Comparison of ENCODE assay signal across 21 cellular contexts in genomic region chr16:2860826-2861567, GRCh38. TPM values are rescaled to one million over a fixed set of nuclear protein-coding genes. Genes with fewer than 3 reads are reported as not detected.
A peak's percentile ranks its signal among the peaks of the same experiment; 100 is the strongest.
DNase-seq lines count a peak whose midpoint lies in the region; ATAC-seq, FAIRE-seq and TF ChIP-seq lines count a peak whose summit lies in the region.
"Had no signal": no experiment of that assay in that cellular context is flagged by ENCODE, and none has a peak within 500 bp of the region (broad histone marks: within the 10 kb centered on the region; RNA-seq: fewer than 3 reads in every experiment).

No MANE protein-coding gene starts in this region.

- H4K20me1 ChIP-seq in SK-N-SH (ENCODE audit: insufficient read depth) (no peaks in the 10 kb centered on the region), GM12878 (ENCODE audit: control insufficient read depth, insufficient read depth) (no peaks in the 10 kb centered on the region), neural progenitor cell (ENCODE audit: low read depth) (no peaks in the 10 kb centered on the region)

- ATAC-seq in SK-N-SH treated with all-trans-retinoic acid at 6 μM for 48 hours: no peak
- no peak for ATAC-seq in GM12878
- ATAC-seq: esophagus mucosa; naive thymus-derived CD8-positive, alpha-beta T cell; Right ventricle myocardium inferior; T-helper 17 cell had no signal

- TF ChIP-seq RAD21 in SK-N-SH (IDR thresholded peaks at IDR 0.05; ENCODE audit: low read length) (no peak), GM12878 (IDR thresholded peaks at IDR 0.05; ENCODE audit: insufficient read depth, low read depth, low read length) (no peak)

- H3F3A ChIP-seq in SK-N-SH (replicated peaks; ENCODE audit: insufficient read depth) (no peaks in the 10 kb centered on the region), neural progenitor cell (ENCODE audit: low read depth) (no peaks in the 10 kb centered on the region)

- peaks cover 2% of the 10 kb centered on the region for H3K4me1 Mint-ChIP-seq in neural progenitor cell

- no peak overlapping the region for H3K9ac ChIP-seq in SK-N-SH
- no peak overlapping the region for H3K9ac ChIP-seq in GM12878 (ENCODE audit: control insufficient read depth, insufficient read depth, low read length)
- no peak overlapping the region for H3K9ac ChIP-seq in neural progenitor cell

- H3K27ac ChIP-seq in SK-N-SH (ENCODE audit: low read depth in 2 of 2, low read length in 1 of 2) (no peak overlapping the region), GM12878 (ENCODE audit: control insufficient read depth, insufficient read depth) (no peak overlapping the region), neural progenitor cell (no peak overlapping the region)
- H3K27ac ChIP-seq: adrenal gland, colonic mucosa had no signal

- intact Hi-C loops in GM12878 (cut with micrococcal nuclease; ENCODE audit: unreplicated experiment): loop anchor here (10.0 kb wide), 1 partner anchor 136 kb away; the partner anchor contains the start of gene PRSS27

- peaks cover 31% of the 10 kb centered on the region for H3K27me3 Mint-ChIP-seq in neural progenitor cell (ENCODE audit: insufficient read depth, low read depth)

- H3K79me2 ChIP-seq in SK-N-SH (ENCODE audit: insufficient read depth) (no peaks in the 10 kb centered on the region), GM12878 (ENCODE audit: control insufficient read depth, insufficient read depth, low read length) (no peaks in the 10 kb centered on the region), neural progenitor cell (ENCODE audit: low read depth) (no peaks in the 10 kb centered on the region)

- in situ Hi-C loops in GM12878 (cut with MboI): no loop called here

- H2AFZ ChIP-seq in SK-N-SH (ENCODE audit: low read depth): no peak overlapping the region
- H2AFZ ChIP-seq in GM12878 (ENCODE audit: control insufficient read depth, low read depth, low read length): no peak overlapping the region
- no peak overlapping the region for H2AFZ ChIP-seq in neural progenitor cell (replicated peaks)

- FAIRE-seq in GM12878 (lab: Jason Lieb, UNC): no peak
- FAIRE-seq: A204.1, G401.6 had no signal

- H3K4me2 ChIP-seq in SK-N-SH (no peak overlapping the region), GM12878 (ENCODE audit: control insufficient read depth, insufficient read depth) (no peak overlapping the region), neural progenitor cell (no peak overlapping the region)

- no TSS peak for BruUV-seq in GM12878 (replicated peaks; lab: Mats Ljungman, UMichigan)

- POLR2A ChIA-PET in SK-N-SH (lab: Yijun Ruan, JAX): interaction anchor here (0.6 kb wide), 1 partner anchor 121 kb away, joined by 3 read pairs; no protein-coding TSS in a partner anchor
- POLR2A ChIA-PET in GM12878 (lab: Charles Lee): interaction anchor here (0.6 kb wide), 1 partner anchor 60 kb away, joined by 3 read pairs; no protein-coding TSS in a partner anchor

- H3K27me3 ChIP-seq in SK-N-SH (ENCODE audit: insufficient read depth) (no peaks in the 10 kb centered on the region; the same call in 1 of the 2 replicates), GM12878 (replicated peaks in 1 of 2; ENCODE audit: control insufficient read depth in 2 of 2, insufficient read depth in 2 of 2, low read length in 1 of 2) (no peaks in the 10 kb centered on the region; a peak in 2 of 4 replicates), neural progenitor cell (peaks cover 78% of the 10 kb centered on the region)

- no peaks in the 10 kb centered on the region for H3K9me3 Mint-ChIP-seq in neural progenitor cell

- no peak for TF ChIP-seq POLR2A in GM12878 (IDR thresholded peaks at IDR 0.05; ENCODE audit: low read depth, low read length)

- no peaks in the 10 kb centered on the region for H3K9me2 ChIP-seq in SK-N-SH

- no peak overlapping the region for H3K4me3 ChIP-seq in SK-N-SH (ENCODE audit: low read depth in 2 of 2, low read length in 1 of 2)
- no peak overlapping the region for H3K4me3 ChIP-seq in GM12878
- H3K4me3 ChIP-seq in neural progenitor cell: no peak overlapping the region
- H3K4me3 ChIP-seq: adrenal gland, colonic mucosa had no signal

- TF ChIP-seq EP300 in SK-N-SH (IDR thresholded peaks at IDR 0.05; ENCODE audit: borderline replicate concordance in 1 of 2, low read depth in 1 of 2, low read length in 1 of 2): no peak
- no peak for TF ChIP-seq EP300 in GM12878 (IDR thresholded peaks at IDR 0.05; ENCODE audit: borderline replicate concordance in 1 of 2, control insufficient read depth in 1 of 2, low read depth in 2 of 2, low read length in 2 of 2)

- WGBS in SK-N-SH (ENCODE audit: low lambda C conversion rate): 72% methylated on average over 7 of the region's 8 CpGs
- 77% methylated on average over 8 of the region's 8 CpGs for WGBS in GM12878 (ENCODE audit: insufficient coverage, insufficient replicate concordance, low lambda C conversion rate, missing lambda C conversion rate)

- RAD21 ChIA-PET in GM12878 (lab: Charles Lee; ENCODE audit: unreplicated experiment): no interaction called here

- H3K36me3 ChIP-seq in SK-N-SH (replicated peaks in 1 of 2; ENCODE audit: control insufficient read depth in 1 of 2, insufficient read depth in 2 of 2, low read length in 1 of 2) (no peaks in the 10 kb centered on the region), GM12878 (ENCODE audit: control insufficient read depth in 2 of 2, insufficient read depth in 2 of 2, low read length in 1 of 2) (no peaks in the 10 kb centered on the region), neural progenitor cell (no peaks in the 10 kb centered on the region)
- H3K36me3 ChIP-seq: adrenal gland, colonic mucosa had no signal

- CTCF ChIA-PET in SK-N-SH (lab: Yijun Ruan, JAX) (interaction anchor here (0.6 to 2.2 kb wide), 5 partner anchors 9 to 188 kb away, joined by 3 to 16 read pairs (median 3); no protein-coding TSS in a partner anchor), GM12878 (lab: Yijun Ruan, JAX) (interaction anchor here (0.7 kb wide), 2 partner anchors 22 to 80 kb away, joined by 3 read pairs; partner anchors contain the start of gene FLYWCH2)

- no peaks in the 10 kb centered on the region; a peak in 1 of 4 replicates for H3K4me1 ChIP-seq in SK-N-SH (ENCODE audit: control insufficient read depth in 1 of 2, insufficient read depth in 2 of 2, low read depth in 1 of 2, low read length in 1 of 2)
- H3K4me1 ChIP-seq in GM12878 (ENCODE audit: control insufficient read depth, insufficient read depth, low read length): no peaks in the 10 kb centered on the region
- H3K4me1 ChIP-seq in neural progenitor cell: no peaks in the 10 kb centered on the region
- H3K4me1 ChIP-seq: adrenal gland, colonic mucosa had no signal

- TF ChIP-seq CTCF in SK-N-SH (IDR thresholded peaks at IDR 0.05) (no peak), GM12878 (IDR thresholded peaks at IDR 0.05 in 2 of 3, conservative IDR thresholded peaks at IDR 0.05 in 1 of 3; ENCODE audit: control insufficient read depth in 2 of 3, extremely low read depth in 1 of 3, insufficient read depth in 1 of 3, low read depth in 3 of 3, low read length in 3 of 3) (no peak), neural progenitor cell (IDR thresholded peaks at IDR 0.05) (no peak)

- H3K9me3 ChIP-seq in SK-N-SH: no peaks in the 10 kb centered on the region
- no peaks in the 10 kb centered on the region for H3K9me3 ChIP-seq in GM12878 (replicated peaks; ENCODE audit: control insufficient read depth, insufficient read depth, low read length)
- H3K9me3 ChIP-seq in neural progenitor cell (ENCODE audit: low read depth): no peaks in the 10 kb centered on the region
- H3K9me3 ChIP-seq: adrenal gland, colonic mucosa had no signal

- no peak for DNase-seq in SK-N-SH
- peak; percentile 1 for DNase-seq in NCI-H446 treated with DMSO at 0.1 percent for 48 hours (lab: John Stamatoyannopoulos, UW)
- no peak for DNase-seq in GM12878 (ENCODE audit: low read depth, low spot score)
- DNase-seq in neural progenitor cell (ENCODE audit: low spot score): peak; percentile 54
- no peak for DNase-seq in NCI-H128 (lab: John Stamatoyannopoulos, UW; ENCODE audit: unreplicated experiment)
- no peak for DNase-seq in NCI-H748 treated with DMSO at 0.1 percent for 48 hours (lab: John Stamatoyannopoulos, UW)
- DNase-seq in MV-4-11 (lab: John Stamatoyannopoulos, UW): no peak
- DNase-seq: activated CD4-positive, alpha-beta T cell treated with anti-CD3 and anti-CD28 coated beads, Interleukin-2, amount 10 ng/mL, durations not matched to agents 24 days and 14 days; activated T-cell treated with anti-CD3 and anti-CD28 coated beads, Interleukin-2, amount 50 U/mL, for 48 hours; adrenal gland; colonic mucosa; naive thymus-derived CD8-positive, alpha-beta T cell; NCI-H69; substantia nigra; T-helper 17 cell had no signal

- no peak overlapping the region for H3K4me3 Mint-ChIP-seq in neural progenitor cell
- H3K4me3 Mint-ChIP-seq: activated CD4-positive, alpha-beta T cell treated with anti-CD3 and anti-CD28 coated beads, Interleukin-2, amount 10 ng/mL, durations not matched to agents 24 days and 14 days; CD4-positive, alpha-beta memory T cell; naive thymus-derived CD8-positive, alpha-beta T cell; T-helper 17 cell had no signal

- no peak overlapping the region for H3K27ac Mint-ChIP-seq in neural progenitor cell
- H3K27ac Mint-ChIP-seq: activated CD4-positive, alpha-beta T cell treated with anti-CD3 and anti-CD28 coated beads, Interleukin-2, amount 10 ng/mL, durations not matched to agents 24 days and 14 days; T-helper 17 cell had no signal

- SMC1A ChIA-PET in GM12878 (lab: Charles Lee; ENCODE audit: uncharacterized antibody, unreplicated experiment): no interaction called here

- H3K36me3 Mint-ChIP-seq in neural progenitor cell: no peaks in the 10 kb centered on the region

RNA-seq across cellular contexts. Expression of gene PRSS22, which starts 3.0 kb away (rescaled TPM):
- not detected in 2 replicates for polyA plus RNA-seq in SK-N-SH (2012; rRNA removed)
- not detected in 2 replicates for polyA plus RNA-seq in SK-N-SH (2012; cell fraction: cytosol; rRNA removed)
- polyA plus RNA-seq in SK-N-SH (2012; cell fraction: nucleus; rRNA removed): 0.18 and 0.26 TPM in 2 replicates
- total RNA-seq in GM12878 (2013; cell fraction: nucleolus; rRNA removed): not detected in 2 replicates
- not detected in 2 replicates for total RNA-seq in GM12878 (2014; rRNA removed)
- total RNA-seq in GM12878 (2014; rRNA removed; fragmentation: Illumina TruSeq; extraction: Trizol): not detected in 2 replicates
- total RNA-seq in GM12878 (2021): not detected in 2 replicates
- not detected for polyA plus RNA-seq in GM12878 (2011; ENCODE audit: low read depth)
- polyA plus RNA-seq in GM12878 (2011; rRNA removed): not detected in 2 replicates
- polyA plus RNA-seq in GM12878 (2011; cell fraction: cytosol; rRNA removed): not detected in 2 replicates
- polyA plus RNA-seq in GM12878 (2011; cell fraction: nucleus; rRNA removed): not detected in 2 replicates
- polyA plus RNA-seq in GM12878 (2012): not detected in 2 replicates
- polyA plus RNA-seq in GM12878 (2014; fragmentation: Illumina TruSeq; extraction: Trizol): not detected in 2 replicates
- polyA plus RNA-seq in GM12878 (2014; fragmentation: Nextera tagmentation; extraction: Ambion mirVana): not detected
- polyA plus RNA-seq in GM12878 (2014; rRNA removed): not detected in 2 replicates
- polyA plus RNA-seq in GM12878 (2016; fragmentation: Nextera tagmentation; extraction: Ambion mirVana): not detected
- polyA minus RNA-seq in GM12878 (2011; rRNA and poly(A)+ RNA removed): not detected in 2 replicates
- polyA minus RNA-seq in GM12878 (2011; cell fraction: cytosol; rRNA and poly(A)+ RNA removed): not detected in 2 replicates
- not detected in 2 replicates for polyA minus RNA-seq in GM12878 (2011; cell fraction: nucleus; rRNA and poly(A)+ RNA removed)
- total RNA-seq in neural progenitor cell (ENCODE audit: low replicate concordance): not detected in 2 replicates
- total RNA-seq: activated CD4-positive, alpha-beta T cell treated with anti-CD3 and anti-CD28 coated beads, Interleukin-2, amount 10 ng/mL, durations not matched to agents 24 days and 14 days; naive thymus-derived CD8-positive, alpha-beta T cell; Right ventricle myocardium inferior had no signal
- polyA plus RNA-seq: naive thymus-derived CD8-positive, alpha-beta T cell had no signal

RNA-seq across cellular contexts. Expression of gene FLYWCH2, which starts 22.0 kb away (rescaled TPM):
- polyA plus RNA-seq in SK-N-SH (2012; rRNA removed) (56.4 and 64.8 TPM in 2 replicates), GM12878 (2011; rRNA removed) (3.0 and 6.2 TPM in 2 replicates), GM12878 (2014; fragmentation: Illumina TruSeq; extraction: Trizol) (3.5 and 4.3 TPM in 2 replicates), GM12878 (2014; fragmentation: Nextera tagmentation; extraction: Ambion mirVana) (1 to 10 TPM in 1 of 2 experiments, under 1 TPM in 1; 0.27 to 1.8 TPM), GM12878 (2014; rRNA removed) (29.2 and 51.0 TPM in 2 replicates), GM12878 (2016; fragmentation: Nextera tagmentation; extraction: Ambion mirVana) (10 to 100 TPM; 29.5 to 30.2 TPM)
- polyA plus RNA-seq in SK-N-SH (2012; cell fraction: cytosol; rRNA removed): 26.4 and 44.3 TPM in 2 replicates
- polyA plus RNA-seq in SK-N-SH (2012; cell fraction: nucleus; rRNA removed): 29.4 and 41.7 TPM in 2 replicates
- total RNA-seq in GM12878 (2013; cell fraction: nucleolus; rRNA removed): 10.5 and 11.0 TPM in 2 replicates
- total RNA-seq in GM12878 (2014; rRNA removed) (39.9 and 43.1 TPM in 2 replicates), GM12878 (2014; rRNA removed; fragmentation: Illumina TruSeq; extraction: Trizol) (9.1 and 11.7 TPM in 2 replicates), GM12878 (2021) (23.8 and 25.3 TPM in 2 replicates), neural progenitor cell (ENCODE audit: low replicate concordance) (15.8 and 46.5 TPM in 2 replicates)
- 4.3 TPM for polyA plus RNA-seq in GM12878 (2011; ENCODE audit: low read depth)
- 11.6 and 18.8 TPM in 2 replicates for polyA plus RNA-seq in GM12878 (2011; cell fraction: cytosol; rRNA removed)
- 11.1 and 12.1 TPM in 2 replicates for polyA plus RNA-seq in GM12878 (2011; cell fraction: nucleus; rRNA removed)
- polyA plus RNA-seq in GM12878 (2012): 14.4 and 14.6 TPM in 2 replicates
- polyA minus RNA-seq in GM12878 (2011; rRNA and poly(A)+ RNA removed): 1.2 and 4.6 TPM in 2 replicates
- 5.0 and 9.8 TPM in 2 replicates for polyA minus RNA-seq in GM12878 (2011; cell fraction: cytosol; rRNA and poly(A)+ RNA removed)
- 2.4 and 3.5 TPM in 2 replicates for polyA minus RNA-seq in GM12878 (2011; cell fraction: nucleus; rRNA and poly(A)+ RNA removed)

RNA-seq across cellular contexts. Expression of gene ZG16B, which starts 30.9 kb away (rescaled TPM):
- polyA plus RNA-seq in SK-N-SH (2012; rRNA removed): 0.26 and 0.47 TPM in 2 replicates
- 0.24 and 0.46 TPM in 2 replicates for polyA plus RNA-seq in SK-N-SH (2012; cell fraction: cytosol; rRNA removed)
- 0.29 and 0.49 TPM in 2 replicates for polyA plus RNA-seq in SK-N-SH (2012; cell fraction: nucleus; rRNA removed)
- total RNA-seq in GM12878 (2013; cell fraction: nucleolus; rRNA removed): 3.9 and 5.5 TPM in 2 replicates
- 6.8 and 10.0 TPM in 2 replicates for total RNA-seq in GM12878 (2014; rRNA removed)
- total RNA-seq in GM12878 (2014; rRNA removed; fragmentation: Illumina TruSeq; extraction: Trizol): 5.4 and 6.1 TPM in 2 replicates
- 5.4 and 7.5 TPM in 2 replicates for total RNA-seq in GM12878 (2021)
- 9.6 TPM for polyA plus RNA-seq in GM12878 (2011; ENCODE audit: low read depth)
- 1.2 and 2.3 TPM in 2 replicates for polyA plus RNA-seq in GM12878 (2011; rRNA removed)
- 2.3 and 2.4 TPM in 2 replicates for polyA plus RNA-seq in GM12878 (2011; cell fraction: cytosol; rRNA removed)
- polyA plus RNA-seq in GM12878 (2011; cell fraction: nucleus; rRNA removed): 0.56 and 2.3 TPM in 2 replicates
- 9.5 and 9.9 TPM in 2 replicates for polyA plus RNA-seq in GM12878 (2012)
- polyA plus RNA-seq in GM12878 (2014; fragmentation: Illumina TruSeq; extraction: Trizol): 5.6 and 8.2 TPM in 2 replicates
- 1 to 10 TPM in 1 of 2 experiments, under 1 TPM in 1; 1.00 to 3.7 TPM for polyA plus RNA-seq in GM12878 (2014; fragmentation: Nextera tagmentation; extraction: Ambion mirVana)
- 9.6 and 11.6 TPM in 2 replicates for polyA plus RNA-seq in GM12878 (2014; rRNA removed)
- 1 to 10 TPM; 8.2 to 8.6 TPM for polyA plus RNA-seq in GM12878 (2016; fragmentation: Nextera tagmentation; extraction: Ambion mirVana)
- 0.52 and 1.3 TPM in 2 replicates for polyA minus RNA-seq in GM12878 (2011; rRNA and poly(A)+ RNA removed)
- polyA minus RNA-seq in GM12878 (2011; cell fraction: cytosol; rRNA and poly(A)+ RNA removed): not detected in 2 replicates
- 0.60 and 0.77 TPM in 2 replicates for polyA minus RNA-seq in GM12878 (2011; cell fraction: nucleus; rRNA and poly(A)+ RNA removed)
- total RNA-seq in neural progenitor cell (ENCODE audit: low replicate concordance): not detected in 2 replicates
- total RNA-seq: CD4-positive, alpha-beta memory T cell; naive thymus-derived CD8-positive, alpha-beta T cell; T-helper 17 cell had no signal
- polyA plus RNA-seq: naive thymus-derived CD8-positive, alpha-beta T cell had no signal

RNA-seq across cellular contexts. Expression of gene PRSS21, which starts 44.0 kb away (rescaled TPM):
- polyA plus RNA-seq in SK-N-SH (2012; rRNA removed) (not detected in 2 replicates), GM12878 (2011; rRNA removed) (not detected in 2 replicates), GM12878 (2014; fragmentation: Illumina TruSeq; extraction: Trizol) (27.2 and 34.7 TPM in 2 replicates), GM12878 (2014; fragmentation: Nextera tagmentation; extraction: Ambion mirVana) (10 to 100 TPM in 1 of 2 experiments, 1 to 10 TPM in 1; 5.3 to 18.4 TPM), GM12878 (2014; rRNA removed) (45.1 and 52.2 TPM in 2 replicates), GM12878 (2016; fragmentation: Nextera tagmentation; extraction: Ambion mirVana) (10 to 100 TPM; 67.0 to 73.4 TPM)
- not detected in 2 replicates for polyA plus RNA-seq in SK-N-SH (2012; cell fraction: cytosol; rRNA removed)
- polyA plus RNA-seq in SK-N-SH (2012; cell fraction: nucleus; rRNA removed): not detected in 2 replicates
- total RNA-seq in GM12878 (2013; cell fraction: nucleolus; rRNA removed): not detected in 2 replicates
- total RNA-seq in GM12878 (2014; rRNA removed) (34.3 and 40.1 TPM in 2 replicates), GM12878 (2014; rRNA removed; fragmentation: Illumina TruSeq; extraction: Trizol) (23.3 and 23.6 TPM in 2 replicates), GM12878 (2021) (49.8 and 58.3 TPM in 2 replicates), neural progenitor cell (ENCODE audit: low replicate concordance) (not detected in 2 replicates)
- 23.8 TPM for polyA plus RNA-seq in GM12878 (2011; ENCODE audit: low read depth)
- polyA plus RNA-seq in GM12878 (2011; cell fraction: cytosol; rRNA removed): not detected in 2 replicates
- polyA plus RNA-seq in GM12878 (2011; cell fraction: nucleus; rRNA removed): 0.15 TPM in 1 of 2 replicates, not detected in the other
- polyA plus RNA-seq in GM12878 (2012): 38.3 and 40.9 TPM in 2 replicates
- not detected in 2 replicates for polyA minus RNA-seq in GM12878 (2011; rRNA and poly(A)+ RNA removed)
- 1.2 and 4.2 TPM in 2 replicates for polyA minus RNA-seq in GM12878 (2011; cell fraction: cytosol; rRNA and poly(A)+ RNA removed)
- 1.1 TPM in 1 of 2 replicates, not detected in the other for polyA minus RNA-seq in GM12878 (2011; cell fraction: nucleus; rRNA and poly(A)+ RNA removed)
- total RNA-seq: Right ventricle myocardium inferior had no signal

RNA-seq across cellular contexts. Expression of gene FLYWCH1, which starts 50.7 kb away (rescaled TPM):
- polyA plus RNA-seq in SK-N-SH (2012; rRNA removed) (22.4 and 30.1 TPM in 2 replicates), GM12878 (2011; rRNA removed) (7.7 and 10.6 TPM in 2 replicates), GM12878 (2014; fragmentation: Illumina TruSeq; extraction: Trizol) (1.8 and 10.1 TPM in 2 replicates), GM12878 (2014; fragmentation: Nextera tagmentation; extraction: Ambion mirVana) (under 1 TPM; 0.47 to 0.60 TPM), GM12878 (2014; rRNA removed) (29.1 and 37.9 TPM in 2 replicates), GM12878 (2016; fragmentation: Nextera tagmentation; extraction: Ambion mirVana) (10 to 100 TPM; 11.8 to 16.7 TPM)
- 7.3 and 14.1 TPM in 2 replicates for polyA plus RNA-seq in SK-N-SH (2012; cell fraction: cytosol; rRNA removed)
- polyA plus RNA-seq in SK-N-SH (2012; cell fraction: nucleus; rRNA removed): 102 and 122 TPM in 2 replicates
- total RNA-seq in GM12878 (2013; cell fraction: nucleolus; rRNA removed): 40.3 and 43.6 TPM in 2 replicates
- total RNA-seq in GM12878 (2014; rRNA removed) (15.0 and 19.7 TPM in 2 replicates), GM12878 (2014; rRNA removed; fragmentation: Illumina TruSeq; extraction: Trizol) (6.6 and 7.9 TPM in 2 replicates), GM12878 (2021) (27.8 and 33.8 TPM in 2 replicates), neural progenitor cell (ENCODE audit: low replicate concordance) (5.1 and 16.1 TPM in 2 replicates)
- polyA plus RNA-seq in GM12878 (2011; ENCODE audit: low read depth): 10.7 TPM
- polyA plus RNA-seq in GM12878 (2011; cell fraction: cytosol; rRNA removed): 21.5 and 28.4 TPM in 2 replicates
- 55.9 and 70.0 TPM in 2 replicates for polyA plus RNA-seq in GM12878 (2011; cell fraction: nucleus; rRNA removed)
- polyA plus RNA-seq in GM12878 (2012): 20.9 and 21.5 TPM in 2 replicates
- polyA minus RNA-seq in GM12878 (2011; rRNA and poly(A)+ RNA removed): 6.7 and 11.4 TPM in 2 replicates
- 6.5 and 9.9 TPM in 2 replicates for polyA minus RNA-seq in GM12878 (2011; cell fraction: cytosol; rRNA and poly(A)+ RNA removed)
- polyA minus RNA-seq in GM12878 (2011; cell fraction: nucleus; rRNA and poly(A)+ RNA removed): 7.4 and 18.7 TPM in 2 replicates

Comparison
In these comparisons a context has a peak if more than half of its experiments do, and no peak if none do; other contexts are left out.
1. DNase-seq: peak in NCI-H446 treated with DMSO at 0.1 percent for 48 hours (single experiment) and neural progenitor cell (single experiment); none in SK-N-SH (single experiment), GM12878 (single experiment), NCI-H128 (single experiment), NCI-H748 treated with DMSO at 0.1 percent for 48 hours (single experiment) and MV-4-11 (single experiment).
2. Of the 26 proteins assayed by ChIP-seq in both GM12878 and SK-N-SH: peak only in GM12878: none; only in SK-N-SH: none; in both: REST; in neither: 25.